Comparison of ENCODE assay signal across 21 cellular contexts in the genomic region with DNA sequence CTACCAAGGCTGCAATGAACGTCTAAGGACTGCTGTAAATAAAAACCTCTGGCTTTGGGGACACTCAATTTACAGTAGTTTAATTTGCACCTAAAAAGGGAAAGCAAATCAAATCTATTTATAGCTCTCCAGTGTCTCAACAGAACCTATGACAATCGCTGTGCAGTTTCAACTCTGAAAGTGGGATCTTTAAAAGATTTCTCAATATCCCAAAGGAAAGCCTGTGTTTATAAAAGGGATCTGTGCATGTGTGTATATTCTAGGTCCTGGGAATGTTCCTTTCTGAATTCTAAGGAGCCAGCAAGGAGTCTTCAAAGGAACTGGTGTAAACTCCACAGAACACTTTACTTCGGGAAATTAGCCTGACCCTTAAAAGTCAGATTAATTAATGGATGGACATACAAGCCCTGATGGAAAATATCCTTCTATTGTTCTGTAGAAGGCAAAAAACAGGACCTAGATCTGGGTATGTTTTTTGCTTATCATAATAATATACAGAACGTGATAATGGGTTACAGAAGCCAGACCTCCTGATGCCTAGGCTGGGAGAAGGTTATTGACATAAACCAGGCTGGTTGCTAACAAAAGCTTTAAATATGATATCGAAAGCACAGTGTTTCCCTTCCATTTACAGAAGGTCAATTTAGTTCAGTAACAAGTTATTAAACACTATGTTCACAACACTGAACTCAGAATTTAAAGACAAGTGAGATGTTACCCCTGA. TPM values are rescaled to one million over a fixed set of nuclear protein-coding genes. Genes with fewer than 3 reads are reported as not detected.
DNase-seq lines count a peak whose midpoint lies in the region; ATAC-seq and TF ChIP-seq lines count a peak whose summit lies in the region.
"Had no signal": no experiment of that assay in that cellular context is flagged by ENCODE, and none has a peak within 500 bp of the region (broad histone marks: within the 10 kb centered on the region; RNA-seq: fewer than 3 reads in every experiment).

No MANE protein-coding gene starts in this region.

- H3K4me1 ChIP-seq in thoracic aorta (ENCODE audit: control insufficient read depth in 1 of 2, low read depth in 2 of 2): peaks cover 25 to 58% of the 10 kb centered on the region in 2 donors

- peaks cover 70% of the 10 kb centered on the region for H3K4me1 Mint-ChIP-seq in brain
- no peaks in the 10 kb centered on the region for H3K4me1 Mint-ChIP-seq in activated CD4-positive, alpha-beta T cell treated with anti-CD3 and anti-CD28 coated beads, Interleukin-2, amount 10 ng/mL, durations not matched to agents 7 days and 5 days
- H3K4me1 Mint-ChIP-seq: memory B cell had no signal

- peaks cover 4% of the 10 kb centered on the region for H3K27me3 Mint-ChIP-seq in brain
- no peaks in the 10 kb centered on the region for H3K27me3 Mint-ChIP-seq in activated CD4-positive, alpha-beta T cell treated with anti-CD3 and anti-CD28 coated beads, Interleukin-2, amount 10 ng/mL, durations not matched to agents 7 days and 5 days

- H3K4me3 Mint-ChIP-seq in brain: peak overlapping the region in 2 of 5 experiments; percentile 32 to 71
- H3K4me3 Mint-ChIP-seq in activated CD4-positive, alpha-beta T cell treated with anti-CD3 and anti-CD28 coated beads, Interleukin-2, amount 10 ng/mL, durations not matched to agents 7 days and 5 days: no peak overlapping the region
- H3K4me3 Mint-ChIP-seq: activated CD4-positive, alpha-beta T cell treated with anti-CD3 and anti-CD28 coated beads for 36 hours; memory B cell; neural crest cell had no signal

- H3K9me3 Mint-ChIP-seq in brain: peaks cover 13 to 44% (median 34%) of the 10 kb centered on the region in 5 experiments
- peaks cover 5% of the 10 kb centered on the region for H3K9me3 Mint-ChIP-seq in activated CD4-positive, alpha-beta T cell treated with anti-CD3 and anti-CD28 coated beads, Interleukin-2, amount 10 ng/mL, durations not matched to agents 7 days and 5 days

- peaks cover 63% of the 10 kb centered on the region for H3K36me3 Mint-ChIP-seq in brain
- peaks cover 4% of the 10 kb centered on the region for H3K36me3 Mint-ChIP-seq in activated CD4-positive, alpha-beta T cell treated with anti-CD3 and anti-CD28 coated beads, Interleukin-2, amount 10 ng/mL, durations not matched to agents 7 days and 5 days (ENCODE audit: low read depth)

- H3K27ac ChIP-seq in thoracic aorta: peak overlapping the region; percentile 13 to 54
- H3K27ac ChIP-seq: BLaER1, SJSA1 had no signal

- POLR2A ChIA-PET in activated CD4-positive, alpha-beta T cell treated with anti-CD3 and anti-CD28 coated beads, Interleukin-2, amount 10 ng/mL, durations not matched to agents 7 days and 5 days (lab: Charles Lee): no interaction called here

- CTCF ChIA-PET in activated CD4-positive, alpha-beta T cell treated with anti-CD3 and anti-CD28 coated beads, Interleukin-2, amount 10 ng/mL, durations not matched to agents 7 days and 5 days (lab: Charles Lee): interaction anchor here (1.1 to 1.2 kb wide), 2 partner anchors 10 to 59 kb away, joined by 3 to 4 read pairs; no protein-coding TSS in a partner anchor

- peak overlapping the region in 4 of 5 experiments; percentile 10 to 79 (median 52) for H3K27ac Mint-ChIP-seq in brain
- no peak overlapping the region for H3K27ac Mint-ChIP-seq in activated CD4-positive, alpha-beta T cell treated with anti-CD3 and anti-CD28 coated beads, Interleukin-2, amount 10 ng/mL, durations not matched to agents 7 days and 5 days
- H3K27ac Mint-ChIP-seq: activated CD4-positive, alpha-beta T cell treated with anti-CD3 and anti-CD28 coated beads for 36 hours; memory B cell had no signal

- no peak for ATAC-seq in thoracic aorta (ENCODE audit: insufficient number of reproducible peaks, low FRiP score, low read depth)
- ATAC-seq in HG03175 (IDR thresholded peaks at IDR 0.05; ENCODE audit: unreplicated experiment): no peak
- ATAC-seq: activated CD4-positive, alpha-beta T cell treated with anti-CD3 and anti-CD28 coated beads for 36 hours; esophagus mucosa had no signal

- peaks cover 4% of the 10 kb centered on the region for H3K9me3 ChIP-seq in thoracic aorta

- peak overlapping the region; percentile 49 for H3K4me3 ChIP-seq in thoracic aorta
- H3K4me3 ChIP-seq: BLaER1, SJSA1 had no signal

- no peaks in the 10 kb centered on the region for H3K27me3 ChIP-seq in thoracic aorta (replicated peaks; ENCODE audit: insufficient read depth)
- H3K27me3 ChIP-seq: BLaER1, SJSA1 had no signal

- no peaks in the 10 kb centered on the region for H3K36me3 ChIP-seq in thoracic aorta
- H3K36me3 ChIP-seq: BLaER1, SJSA1 had no signal

- no peak for TF ChIP-seq CTCF in brain (conservative IDR thresholded peaks at IDR 0.05)
- TF ChIP-seq CTCF in thoracic aorta (IDR thresholded peaks at IDR 0.05): no peak

- DNase-seq in HCEC 1CT (peak; percentile 45), iris pigment epithelial cell (ENCODE audit: low read depth) (peak; percentile 32), thoracic aorta (ENCODE audit: low spot score) (no peak), NCI-H1436 treated with DMSO at 0.1 percent for 48 hours (lab: John Stamatoyannopoulos, UW) (no peak)
- no peak for DNase-seq in activated CD4-positive, alpha-beta T cell treated with anti-CD3 and anti-CD28 coated beads, Interleukin-2, amount 10 ng/mL, durations not matched to agents 7 days and 5 days
- DNase-seq: activated CD4-positive, alpha-beta T cell treated with anti-CD3 and anti-CD28 coated beads for 36 hours; DMS153; hippocampal formation; Karpas-422; kidney; NCI-H1105; NCI-H524 treated with DMSO at 0.1 percent for 48 hours; stimulated activated CD4-positive, alpha-beta T cell treated with anti-CD3 and anti-CD28 coated beads, Interleukin-2, amount 100 ng/mL, for 24 hours; T1000 had no signal

RNA-seq across cellular contexts. Expression of a gene that starts 53.2 kb away (rescaled TPM):
- 15.3 TPM for polyA plus RNA-seq in brain (ENCODE audit: insufficient read depth, low read depth, low replicate concordance)
- total RNA-seq in thoracic aorta: 10 to 100 TPM; 32.1 to 40.1 TPM
- total RNA-seq in activated CD4-positive, alpha-beta T cell treated with anti-CD3 and anti-CD28 coated beads, Interleukin-2, amount 10 ng/mL, durations not matched to agents 7 days and 5 days: 1 to 10 TPM; 7.1 to 7.9 TPM

Comparison
In these comparisons a context has a peak if more than half of its experiments do, and no peak if none do; other contexts are left out.
1. DNase-seq: peak in HCEC 1CT (single experiment) and iris pigment epithelial cell (single experiment); none in thoracic aorta (single experiment), NCI-H1436 treated with DMSO at 0.1 percent for 48 hours (single experiment) and activated CD4-positive, alpha-beta T cell treated with anti-CD3 and anti-CD28 coated beads, Interleukin-2, amount 10 ng/mL, durations not matched to agents 7 days and 5 days (single experiment).